In genomic region chr20:3995067-3995748, GRCh38 we compare ENCODE assay signal across 10 cellular contexts. TPM values are rescaled to one million over a fixed set of nuclear protein-coding genes. Genes with fewer than 3 reads are reported as not detected.
DNase-seq lines count a peak whose midpoint lies in the region; ATAC-seq and TF ChIP-seq lines count a peak whose summit lies in the region.
"Had no signal": no experiment of that assay in that cellular context is flagged by ENCODE, and none has a peak within 500 bp of the region (broad histone marks: within the 10 kb centered on the region; RNA-seq: fewer than 3 reads in every experiment).

No MANE protein-coding gene starts in this region.

- POLR2A ChIA-PET in naive thymus-derived CD8-positive, alpha-beta T cell (lab: Charles Lee), result no interaction called here

- H3K27ac ChIP-seq in tibial artery, result no peak overlapping the region
- H3K27ac ChIP-seq: 22Rv1 had no signal

- ATAC-seq in naive thymus-derived CD8-positive, alpha-beta T cell, result peak; percentile 57 to 66

- peak overlapping the region; percentile 16 for H3K27ac Mint-ChIP-seq in activated naive CD4-positive, alpha-beta T cell treated with anti-CD3 and anti-CD28 coated beads, Interleukin-2, amount 10 ng/mL, durations not matched to agents 7 days and 5 days
- peak overlapping the region in 9 of 10 donors; percentile 5 to 78 (median 54) for H3K27ac Mint-ChIP-seq in naive thymus-derived CD8-positive, alpha-beta T cell

- H3K9me3 Mint-ChIP-seq in activated naive CD4-positive, alpha-beta T cell treated with anti-CD3 and anti-CD28 coated beads, Interleukin-2, amount 10 ng/mL, durations not matched to agents 7 days and 5 days, result no peaks in the 10 kb centered on the region
- H3K9me3 Mint-ChIP-seq in naive thymus-derived CD8-positive, alpha-beta T cell, result no peaks in the 10 kb centered on the region

- no peaks in the 10 kb centered on the region for H3K27me3 ChIP-seq in tibial artery

- intact Hi-C loops in tibial artery (cut with DNase I; ENCODE audit: low total_unique reads), result no loop called here

- no peaks in the 10 kb centered on the region for H3K9me3 ChIP-seq in tibial artery

- CTCF ChIA-PET in activated naive CD4-positive, alpha-beta T cell treated with anti-CD3 and anti-CD28 coated beads, Interleukin-2, amount 10 ng/mL, durations not matched to agents 7 days and 5 days (lab: Charles Lee), result interaction anchor here (1.1 kb wide), 1 partner anchor 15 kb away, joined by 3 read pairs; no protein-coding TSS in a partner anchor

- H3K4me3 Mint-ChIP-seq in activated naive CD4-positive, alpha-beta T cell treated with anti-CD3 and anti-CD28 coated beads, Interleukin-2, amount 10 ng/mL, durations not matched to agents 7 days and 5 days, result no peak overlapping the region
- peak overlapping the region in 2 of 10 donors; percentile 11 to 30 for H3K4me3 Mint-ChIP-seq in naive thymus-derived CD8-positive, alpha-beta T cell

- H3K4me3 ChIP-seq in tibial artery, result no peak overlapping the region

- H3K4me1 Mint-ChIP-seq in activated naive CD4-positive, alpha-beta T cell treated with anti-CD3 and anti-CD28 coated beads, Interleukin-2, amount 10 ng/mL, durations not matched to agents 7 days and 5 days, result peaks cover 44% of the 10 kb centered on the region
- H3K4me1 Mint-ChIP-seq in naive thymus-derived CD8-positive, alpha-beta T cell, result peaks cover 19 to 56% (median 37%) of the 10 kb centered on the region in 4 donors

- DNase-seq in DMS 273 (lab: John Stamatoyannopoulos, UW; ENCODE audit: unreplicated experiment) (peak; percentile 47), DMS 273 treated with DMSO at 0.1 percent for 48 hours (lab: John Stamatoyannopoulos, UW) (no peak), HT1080 (ENCODE audit: low read depth) (peak; percentile 64), tibial artery (no peak), NCI-H187 treated with DMSO at 0.1 percent for 48 hours (lab: John Stamatoyannopoulos, UW) (no peak), cerebellum (ENCODE audit: low spot score) (no peak)
- no peak for DNase-seq in activated naive CD4-positive, alpha-beta T cell treated with anti-CD3 and anti-CD28 coated beads, Interleukin-2, amount 10 ng/mL, durations not matched to agents 7 days and 5 days
- no peak for DNase-seq in naive thymus-derived CD8-positive, alpha-beta T cell
- DNase-seq: KG1 had no signal

- peaks cover 0 to 21% (median 2%) of the 10 kb centered on the region in 4 donors for H3K4me1 ChIP-seq in tibial artery

- peaks cover 0 to 5% (median 0%) of the 10 kb centered on the region in 3 donors for H3K36me3 ChIP-seq in tibial artery

- H3K36me3 Mint-ChIP-seq in activated naive CD4-positive, alpha-beta T cell treated with anti-CD3 and anti-CD28 coated beads, Interleukin-2, amount 10 ng/mL, durations not matched to agents 7 days and 5 days, result peaks cover 7% of the 10 kb centered on the region
- peaks cover 0 to 12% (median 0%) of the 10 kb centered on the region in 3 donors for H3K36me3 Mint-ChIP-seq in naive thymus-derived CD8-positive, alpha-beta T cell

- no peak for TF ChIP-seq CTCF in tibial artery (IDR thresholded peaks at IDR 0.05)

- H3K27me3 Mint-ChIP-seq in activated naive CD4-positive, alpha-beta T cell treated with anti-CD3 and anti-CD28 coated beads, Interleukin-2, amount 10 ng/mL, durations not matched to agents 7 days and 5 days, result no peaks in the 10 kb centered on the region
- H3K27me3 Mint-ChIP-seq in naive thymus-derived CD8-positive, alpha-beta T cell, result no peaks in the 10 kb centered on the region

RNA-seq across cellular contexts. Expression of gene RNF24, which starts 20.1 kb away (rescaled TPM):
- total RNA-seq in HT1080 (2014; rRNA removed; shearing (Covaris generic)), result 17.8 and 22.0 TPM in 2 replicates
- polyA plus RNA-seq in HT1080 (2015; cell fraction: cytosol; rRNA removed), result 32.8 and 41.9 TPM in 2 replicates
- 37.0 and 38.2 TPM in 2 replicates for polyA plus RNA-seq in HT1080 (2015; cell fraction: nucleus; rRNA removed)
- total RNA-seq in naive thymus-derived CD8-positive, alpha-beta T cell, result 10 to 100 TPM; 18.0 to 19.9 TPM
- polyA plus RNA-seq in naive thymus-derived CD8-positive, alpha-beta T cell, result 10 to 100 TPM in 2 of 3 donors, 1 to 10 TPM in 1; 6.4 to 13.3 (median 10.1) TPM
- 19.3 TPM for total RNA-seq in cerebellum

Comparison
In these comparisons a context has a peak if more than half of its experiments do, and no peak if none do; other contexts are left out.
1. DNase-seq: peak in DMS 273 (single experiment) and HT1080 (single experiment); none in DMS 273 treated with DMSO at 0.1 percent for 48 hours (single experiment), activated naive CD4-positive, alpha-beta T cell treated with anti-CD3 and anti-CD28 coated beads, Interleukin-2, amount 10 ng/mL, durations not matched to agents 7 days and 5 days (single experiment), naive thymus-derived CD8-positive, alpha-beta T cell (0 of 10), tibial artery (0 of 2), NCI-H187 treated with DMSO at 0.1 percent for 48 hours (single experiment) and cerebellum (single experiment).